In the genomic region with DNA sequence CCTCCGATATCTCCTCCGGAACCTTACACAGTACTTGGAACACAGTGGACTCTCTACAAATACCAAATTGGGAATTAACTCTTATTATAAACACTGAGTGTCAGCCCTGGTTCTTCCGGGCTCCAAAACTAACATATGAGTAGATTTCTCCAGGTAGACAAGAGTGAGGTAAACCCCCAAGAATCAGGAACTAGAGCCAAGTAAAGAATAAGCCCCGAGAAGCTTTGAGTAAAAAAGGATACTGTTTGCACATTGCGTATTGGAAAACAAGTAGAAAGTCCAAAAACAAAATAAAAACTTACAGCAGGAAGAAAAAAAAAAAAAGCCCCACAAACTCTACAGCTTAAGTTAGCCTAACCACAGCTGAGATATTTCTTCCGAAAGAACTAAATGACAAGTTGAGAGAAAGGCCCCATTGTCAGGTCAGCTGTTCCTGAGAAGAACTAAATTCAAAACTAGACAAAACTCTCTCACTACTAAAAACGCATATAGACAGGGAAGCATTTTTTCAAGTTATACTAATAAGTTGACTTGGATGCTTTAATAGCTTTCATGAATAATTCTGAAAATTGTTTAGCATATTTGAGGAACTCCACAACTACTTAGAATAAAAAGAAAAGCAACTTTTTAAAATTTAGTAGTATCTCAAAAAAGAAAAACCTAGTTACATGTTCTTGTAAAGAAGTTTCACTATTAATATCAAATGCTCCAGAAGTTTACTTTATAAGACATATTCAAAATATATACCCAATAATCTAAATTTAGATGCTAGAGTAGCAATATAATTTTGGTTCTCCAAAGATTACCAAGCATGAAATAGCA, we compare ENCODE assay signal across 12 cellular contexts. TPM values are rescaled to one million over a fixed set of nuclear protein-coding genes. Genes with fewer than 3 reads are reported as not detected.
DNase-seq lines count a peak whose midpoint lies in the region; ATAC-seq and TF ChIP-seq lines count a peak whose summit lies in the region.
"Had no signal": no experiment of that assay in that cellular context is flagged by ENCODE, and none has a peak within 500 bp of the region (broad histone marks: within the 10 kb centered on the region; RNA-seq: fewer than 3 reads in every experiment).

No MANE protein-coding gene starts in this region.

- no peak overlapping the region for H2BK15ac ChIP-seq in mesenchymal stem cell (ENCODE audit: low read depth, poor library complexity, severe bottlenecking)

- H3K36me3 Mint-ChIP-seq in nephron progenitor cell (ENCODE audit: low read depth), result peaks cover 27% of the 10 kb centered on the region

- peak overlapping the region; percentile 7 for H3K9ac ChIP-seq in mesenchymal stem cell (ENCODE audit: low read length)
- no peak overlapping the region for H3K9ac ChIP-seq in trophoblast cell (ENCODE audit: low read length)

- H3K9me3 ChIP-seq in mesenchymal stem cell (ENCODE audit: control insufficient read depth, low read length) (no peaks in the 10 kb centered on the region), trophoblast cell (ENCODE audit: insufficient read depth, low read depth, low read length) (no peaks in the 10 kb centered on the region), MG63 (no peaks in the 10 kb centered on the region)

- WGBS in mesenchymal stem cell, result 95% methylated on average over 5 of the region's 7 CpGs
- WGBS in trophoblast cell (ENCODE audit: extremely low coverage, insufficient coverage, insufficient read length), result no CpG with 5 or more reads among the region's 7 CpGs

- H3K27me3 Mint-ChIP-seq in nephron progenitor cell (ENCODE audit: low read depth, poor library complexity), result peaks cover 22% of the 10 kb centered on the region

- no peak overlapping the region for H3K4me2 ChIP-seq in mesenchymal stem cell (ENCODE audit: low read length, poor library complexity, severe bottlenecking)
- no peak overlapping the region for H3K4me2 ChIP-seq in trophoblast cell (ENCODE audit: low read length)
- H3K4me2 ChIP-seq: GM23338 had no signal

- no peak for DNase-seq in mesenchymal stem cell
- DNase-seq in trophoblast cell, result no peak
- no peak for DNase-seq in nephron progenitor cell
- no peak for DNase-seq in MG63
- no peak for DNase-seq in AML-193 (lab: John Stamatoyannopoulos, UW)
- DNase-seq: DND-41; effector CD4-positive, alpha-beta T cell had no signal

- H3K27me3 ChIP-seq in mesenchymal stem cell (ENCODE audit: control insufficient read depth in 1 of 2, insufficient read depth in 1 of 2, low read length in 2 of 2), result peaks cover 7 to 16% of the 10 kb centered on the region in 2 experiments
- H3K27me3 ChIP-seq in trophoblast cell (ENCODE audit: insufficient read depth, low read length), result no peaks in the 10 kb centered on the region
- no peaks in the 10 kb centered on the region for H3K27me3 ChIP-seq in MG63

- H4K12ac ChIP-seq in trophoblast cell (ENCODE audit: low read depth, low read length), result no peak overlapping the region

- H3K79me1 ChIP-seq in mesenchymal stem cell (replicated peaks; ENCODE audit: low read length, poor library complexity, severe bottlenecking), result no peaks in the 10 kb centered on the region
- peaks cover 19% of the 10 kb centered on the region for H3K79me1 ChIP-seq in trophoblast cell (ENCODE audit: low read length)

- peaks cover 27% of the 10 kb centered on the region for H3K4me1 Mint-ChIP-seq in nephron progenitor cell

- no peak overlapping the region for H2AFZ ChIP-seq in mesenchymal stem cell (ENCODE audit: low read depth, low read length)
- H2AFZ ChIP-seq in trophoblast cell (ENCODE audit: insufficient read depth, low read length, poor library complexity), result no peak overlapping the region
- H2AFZ ChIP-seq: GM23338 had no signal

- H3K9me3 Mint-ChIP-seq in nephron progenitor cell, result peaks cover 18% of the 10 kb centered on the region
- H3K9me3 Mint-ChIP-seq: GM23338 had no signal

- H3K36me3 ChIP-seq in mesenchymal stem cell (ENCODE audit: control insufficient read depth in 1 of 2, insufficient read depth in 2 of 2, low read depth in 1 of 2, low read length in 2 of 2) (no peaks in the 10 kb centered on the region), trophoblast cell (ENCODE audit: control insufficient read depth in 1 of 2, insufficient read depth in 2 of 2, low read length in 2 of 2) (peaks cover 0 to 3% of the 10 kb centered on the region in 2 experiments), MG63 (no peaks in the 10 kb centered on the region)

- H3K4me3 ChIP-seq in mesenchymal stem cell (ENCODE audit: insufficient read depth in 1 of 2, low read depth in 1 of 2, low read length in 2 of 2) (no peak overlapping the region), trophoblast cell (ENCODE audit: low read depth, low read length) (no peak overlapping the region), MG63 (no peak overlapping the region)
- H3K4me3 ChIP-seq: GM23338, K562 had no signal

- no peak overlapping the region for H3K4me3 Mint-ChIP-seq in nephron progenitor cell
- H3K4me3 Mint-ChIP-seq: GM23338 had no signal

- no peak overlapping the region for H3K18ac ChIP-seq in mesenchymal stem cell (ENCODE audit: low read depth in 1 of 2, low read length in 2 of 2)
- no peak overlapping the region for H3K18ac ChIP-seq in trophoblast cell (ENCODE audit: low read length)

- H2BK120ac ChIP-seq in mesenchymal stem cell (ENCODE audit: low read depth, low read length), result no peak overlapping the region
- no peak overlapping the region for H2BK120ac ChIP-seq in trophoblast cell (ENCODE audit: insufficient read depth, low read length, poor library complexity)

- H3K4ac ChIP-seq in mesenchymal stem cell (ENCODE audit: low read depth in 1 of 2, low read length in 2 of 2) (no peak overlapping the region), trophoblast cell (ENCODE audit: low read depth, low read length) (no peak overlapping the region)

- peak overlapping the region; percentile 24 for H2BK5ac ChIP-seq in mesenchymal stem cell (ENCODE audit: low read depth, low read length, poor library complexity, severe bottlenecking)
- H2BK5ac ChIP-seq in trophoblast cell (ENCODE audit: low read depth, low read length, poor library complexity), result no peak overlapping the region

- peak overlapping the region; percentile 34 for H3K27ac ChIP-seq in mesenchymal stem cell (ENCODE audit: low read length, poor library complexity, severe bottlenecking)
- no peak overlapping the region for H3K27ac ChIP-seq in trophoblast cell (ENCODE audit: low read depth, low read length)

- H3K4me1 ChIP-seq in mesenchymal stem cell (ENCODE audit: control insufficient read depth, insufficient read depth, low read depth, low read length), result peaks cover 13% of the 10 kb centered on the region
- peaks cover 8 to 11% of the 10 kb centered on the region in 2 experiments for H3K4me1 ChIP-seq in trophoblast cell (ENCODE audit: control insufficient read depth in 1 of 2, insufficient read depth in 2 of 2, low read length in 2 of 2)

- H3K23ac ChIP-seq in mesenchymal stem cell (ENCODE audit: low read length in 2 of 2) (no peak overlapping the region), trophoblast cell (ENCODE audit: low read length) (no peak overlapping the region)

- no peak overlapping the region for H2AK5ac ChIP-seq in mesenchymal stem cell (ENCODE audit: low read length, severe bottlenecking)
- H2AK5ac ChIP-seq in trophoblast cell (ENCODE audit: low read length), result no peak overlapping the region

- no peak overlapping the region for H3K27ac Mint-ChIP-seq in nephron progenitor cell
- H3K27ac Mint-ChIP-seq: GM23338 had no signal

- H3K14ac ChIP-seq in mesenchymal stem cell (ENCODE audit: low read length in 2 of 2), result no peak overlapping the region
- H3K14ac ChIP-seq in trophoblast cell (ENCODE audit: low read length), result no peak overlapping the region

- H4K8ac ChIP-seq in mesenchymal stem cell (ENCODE audit: low read length) (no peak overlapping the region), trophoblast cell (ENCODE audit: low read depth, low read length) (no peak overlapping the region)

- H2BK12ac ChIP-seq in mesenchymal stem cell (ENCODE audit: low read length in 2 of 2) (no peak overlapping the region), trophoblast cell (ENCODE audit: low read length) (no peak overlapping the region)

- H3K79me2 ChIP-seq in trophoblast cell (ENCODE audit: control insufficient read depth, insufficient read depth, low read length, poor library complexity), result no peaks in the 10 kb centered on the region

- H4K91ac ChIP-seq in mesenchymal stem cell (ENCODE audit: low read length), result no peak overlapping the region
- no peak overlapping the region for H4K91ac ChIP-seq in trophoblast cell (ENCODE audit: low read depth, low read length)

- ATAC-seq in GM18502 (IDR thresholded peaks at IDR 0.05; ENCODE audit: poor library complexity, unreplicated experiment), result peak; percentile 28
- peak; percentile 28 for ATAC-seq in GM21423 (IDR thresholded peaks at IDR 0.05; ENCODE audit: unreplicated experiment)
- peak; percentile 39 for ATAC-seq in HG03565 (IDR thresholded peaks at IDR 0.05; ENCODE audit: unreplicated experiment)
- ATAC-seq: GM23338, K562 had no signal

- TF ChIP-seq CTCF in nephron progenitor cell (IDR thresholded peaks at IDR 0.05), result no peak

RNA-seq across cellular contexts. Expression of a gene that starts 4.3 kb away (rescaled TPM):
- 1.9 TPM for polyA plus RNA-seq in mesenchymal stem cell (2013, experiment 1 of 2)
- polyA plus RNA-seq in mesenchymal stem cell (2013, experiment 2 of 2), result 1.8 TPM
- 14.8 and 15.0 TPM in 2 replicates for polyA plus RNA-seq in trophoblast cell (2013)
- total RNA-seq in MG63 (2014; rRNA removed; shearing (Covaris generic); ENCODE audit: low replicate concordance), result not detected in 2 replicates
- total RNA-seq: K562 had no signal
- polyA plus RNA-seq: K562 had no signal

RNA-seq across cellular contexts. Expression of a gene that starts 32.7 kb away (rescaled TPM):
- polyA plus RNA-seq in mesenchymal stem cell (2013, experiment 1 of 2), result 0.33 TPM
- polyA plus RNA-seq in mesenchymal stem cell (2013, experiment 2 of 2), result 0.21 TPM
- polyA plus RNA-seq in trophoblast cell (2013), result 2.8 and 2.9 TPM in 2 replicates
- not detected in 2 replicates for total RNA-seq in MG63 (2014; rRNA removed; shearing (Covaris generic); ENCODE audit: low replicate concordance)
- total RNA-seq: K562 had no signal
- polyA plus RNA-seq: K562 had no signal
